32 cellular contexts compared by ENCODE assay signal in the genomic region with DNA sequence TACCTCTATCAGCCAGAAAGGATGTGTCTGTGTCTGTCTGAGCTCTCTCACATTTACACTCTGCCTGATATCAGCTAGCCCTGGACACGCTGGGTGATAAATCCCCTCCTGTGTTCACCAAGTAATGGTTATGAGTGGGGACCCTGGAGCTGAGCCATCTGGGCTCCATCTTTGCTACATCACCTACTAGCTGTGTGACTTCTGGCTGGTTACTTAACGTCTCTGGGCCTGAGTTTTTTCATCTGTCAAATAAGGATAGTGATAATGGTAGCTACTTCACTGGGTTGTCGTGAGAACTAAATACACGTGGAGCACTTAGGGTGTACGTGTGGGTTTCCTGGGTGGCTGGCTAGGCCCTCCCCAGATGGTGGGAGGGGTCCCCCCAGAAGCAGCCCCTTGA.
"Had no signal": no experiment of that assay in that cellular context is flagged by ENCODE, and none has a peak within 500 bp of the region (broad histone marks: within the 10 kb centered on the region; RNA-seq: fewer than 3 reads in every experiment).

No MANE protein-coding gene starts in this region.

- H3K4me3 ChIP-seq: MG63 had no signal

- H3K27ac ChIP-seq: WERI-Rb-1 had no signal

- H3K27me3 Mint-ChIP-seq: activated naive CD4-positive, alpha-beta T cell treated with anti-CD3 and anti-CD28 coated beads, Interleukin-2, amount 50 U/mL, for 24 hours had no signal

- H3K4me1 Mint-ChIP-seq: activated naive CD4-positive, alpha-beta T cell treated with anti-CD3 and anti-CD28 coated beads, Interleukin-2, amount 50 U/mL, for 24 hours had no signal

- H3K27me3 ChIP-seq: MG63 had no signal

- DNase-seq: activated CD4-positive, alpha-beta T cell treated with anti-CD3 and anti-CD28 coated beads for 1 hour; activated CD4-positive, alpha-beta T cell treated with anti-CD3 and anti-CD28 coated beads for 48 hours; activated CD4-positive, alpha-beta T cell treated with anti-CD3 and anti-CD28 coated beads, Interleukin-2, amount 50 U/mL, for 48 hours; activated CD4-positive, CD25-positive, alpha-beta regulatory T cell; activated CD8-positive, alpha-beta memory T cell treated with anti-CD3 and anti-CD28 coated beads, Interleukin-2, amount 50 U/mL, for 4 hours; activated CD8-positive, alpha-beta T cell treated with anti-CD3 and anti-CD28 coated beads, Interleukin-2, amount 10 ng/mL, durations not matched to agents 7 days and 5 days; activated effector memory CD4-positive, alpha-beta T cell treated with Interleukin-2 at 50 U/mL for 16 hours; activated T-cell treated with anti-CD3 and anti-CD28 coated beads for 4 hours; activated T-cell treated with anti-CD3 and anti-CD28 coated beads, Interleukin-2, amount 50 U/mL, for 4 hours; anterior cingulate cortex; caudate nucleus; cerebellar nuclear complex; Kasumi-1; KG1; MG63; NCI-H1048; NCI-H1105 treated with DMSO at 0.1 percent for 48 hours; NCI-H1436; NCI-H1694; NCI-H1930; NCI-H2081 treated with DMSO at 0.1 percent for 48 hours; NCI-H226; NCI-H446 treated with DMSO at 0.1 percent for 48 hours; NCI-H524; NK-92 treated with Interleukin-12 subunit alpha and Interleukin-12 subunit beta, amount 100 ng/mL, for 24 hours; Right ventricle myocardium superior; SW 1271; T-helper 1 cell; T1000; WERI-Rb-1 had no signal

- H3K4me3 Mint-ChIP-seq: activated CD8-positive, alpha-beta T cell treated with anti-CD3 and anti-CD28 coated beads, Interleukin-2, amount 10 ng/mL, durations not matched to agents 7 days and 5 days; activated naive CD4-positive, alpha-beta T cell treated with anti-CD3 and anti-CD28 coated beads, Interleukin-2, amount 50 U/mL, for 24 hours; activated T-cell treated with anti-CD3 and anti-CD28 coated beads, Interleukin-2, amount 50 U/mL, for 4 hours; brain had no signal

- H3K27ac Mint-ChIP-seq: activated CD8-positive, alpha-beta T cell treated with anti-CD3 and anti-CD28 coated beads, Interleukin-2, amount 10 ng/mL, durations not matched to agents 7 days and 5 days; activated naive CD4-positive, alpha-beta T cell treated with anti-CD3 and anti-CD28 coated beads, Interleukin-2, amount 50 U/mL, for 24 hours had no signal

- ATAC-seq: activated CD8-positive, alpha-beta T cell treated with anti-CD3 and anti-CD28 coated beads, Interleukin-2, amount 10 ng/mL, durations not matched to agents 7 days and 5 days; activated T-cell treated with anti-CD3 and anti-CD28 coated beads, Interleukin-2, amount 50 U/mL, for 4 hours had no signal

- H3K9me3 Mint-ChIP-seq: activated naive CD4-positive, alpha-beta T cell treated with anti-CD3 and anti-CD28 coated beads, Interleukin-2, amount 50 U/mL, for 24 hours; activated T-cell treated with anti-CD3 and anti-CD28 coated beads, Interleukin-2, amount 50 U/mL, for 4 hours; brain had no signal

- H3K9me3 ChIP-seq: MG63 had no signal
